Comparison of ENCODE assay signal across 10 cellular contexts in the genomic region with DNA sequence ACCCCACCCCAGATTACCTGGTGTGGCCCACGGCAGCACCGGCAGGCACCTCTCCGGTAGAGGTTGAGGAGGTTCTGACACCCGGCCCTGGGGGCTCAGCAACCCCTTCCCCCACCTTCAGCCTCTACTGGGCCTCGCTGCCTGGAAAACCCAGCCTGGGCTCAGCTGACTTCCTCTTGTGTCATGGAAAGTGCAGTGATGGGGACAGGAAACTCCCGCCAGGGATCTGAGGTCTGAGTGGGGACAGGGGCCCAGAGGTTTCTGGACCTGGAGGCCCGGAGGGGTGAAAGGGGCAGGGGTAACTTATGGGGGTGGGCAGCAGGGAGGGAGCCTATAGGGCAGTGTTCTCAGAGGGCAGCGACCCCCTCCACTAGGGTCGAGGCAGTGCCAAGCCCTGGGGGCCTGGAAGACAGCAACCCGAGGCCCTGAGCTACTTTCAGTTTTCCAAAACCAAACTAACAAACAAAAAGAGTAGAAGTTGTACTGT. TPM values are rescaled to one million over a fixed set of nuclear protein-coding genes. Genes with fewer than 3 reads are reported as not detected.
DNase-seq lines count a peak whose midpoint lies in the region; ATAC-seq and TF ChIP-seq lines count a peak whose summit lies in the region.
"Had no signal": no experiment of that assay in that cellular context is flagged by ENCODE, and none has a peak within 500 bp of the region (broad histone marks: within the 10 kb centered on the region; RNA-seq: fewer than 3 reads in every experiment).

No MANE protein-coding gene starts in this region.

- no peaks in the 10 kb centered on the region for H3K27me3 ChIP-seq in vagina

- H3K36me3 ChIP-seq in KOPT-K1 (ENCODE audit: insufficient read depth, low read length) (no peaks in the 10 kb centered on the region), vagina (no peaks in the 10 kb centered on the region)

- H3K9me3 ChIP-seq in KOPT-K1 (ENCODE audit: insufficient read depth, low read length, poor library complexity, severe bottlenecking) = peaks cover 13% of the 10 kb centered on the region
- no peaks in the 10 kb centered on the region for H3K9me3 ChIP-seq in vagina

- no peaks in the 10 kb centered on the region for H3K36me3 Mint-ChIP-seq in activated CD8-positive, alpha-beta memory T cell treated with anti-CD3 and anti-CD28 coated beads, Interleukin-2, amount 10 ng/mL, durations not matched to agents 7 days and 5 days
- peaks cover 3% of the 10 kb centered on the region for H3K36me3 Mint-ChIP-seq in activated naive CD8-positive, alpha-beta T cell treated with anti-CD3 and anti-CD28 coated beads, Interleukin-2, amount 10 ng/mL, durations not matched to agents 7 days and 5 days
- peaks cover 18% of the 10 kb centered on the region for H3K36me3 Mint-ChIP-seq in stimulated activated naive CD8-positive, alpha-beta T cell treated with anti-CD3 and anti-CD28 coated beads, Interleukin-15, Interleukin-2, amounts not matched to agents 100 ng/mL and 50 ng/mL, for 24 hours (ENCODE audit: low read depth)

- H3K4me1 ChIP-seq in vagina = no peaks in the 10 kb centered on the region

- H3K9me3 Mint-ChIP-seq in activated CD8-positive, alpha-beta memory T cell treated with anti-CD3 and anti-CD28 coated beads, Interleukin-2, amount 10 ng/mL, durations not matched to agents 7 days and 5 days (ENCODE audit: low read depth) = no peaks in the 10 kb centered on the region
- H3K9me3 Mint-ChIP-seq in activated naive CD8-positive, alpha-beta T cell treated with anti-CD3 and anti-CD28 coated beads, Interleukin-2, amount 10 ng/mL, durations not matched to agents 7 days and 5 days = no peaks in the 10 kb centered on the region
- H3K9me3 Mint-ChIP-seq in stimulated activated naive CD8-positive, alpha-beta T cell treated with anti-CD3 and anti-CD28 coated beads, Interleukin-15, Interleukin-2, amounts not matched to agents 100 ng/mL and 50 ng/mL, for 24 hours = peaks cover 4% of the 10 kb centered on the region

- ATAC-seq in activated CD8-positive, alpha-beta memory T cell treated with anti-CD3 and anti-CD28 coated beads, Interleukin-2, amount 10 ng/mL, durations not matched to agents 7 days and 5 days = peak; percentile 79
- ATAC-seq in activated naive CD8-positive, alpha-beta T cell treated with anti-CD3 and anti-CD28 coated beads, Interleukin-2, amount 10 ng/mL, durations not matched to agents 7 days and 5 days (ENCODE audit: low read depth) = peak; percentile 63
- ATAC-seq in sciatic nerve = no peak

- peak overlapping the region; percentile 62 for H3K4me3 Mint-ChIP-seq in activated CD8-positive, alpha-beta memory T cell treated with anti-CD3 and anti-CD28 coated beads, Interleukin-2, amount 10 ng/mL, durations not matched to agents 7 days and 5 days
- peak overlapping the region; percentile 84 for H3K4me3 Mint-ChIP-seq in activated naive CD8-positive, alpha-beta T cell treated with anti-CD3 and anti-CD28 coated beads, Interleukin-2, amount 10 ng/mL, durations not matched to agents 7 days and 5 days
- H3K4me3 Mint-ChIP-seq in stimulated activated naive CD8-positive, alpha-beta T cell treated with anti-CD3 and anti-CD28 coated beads, Interleukin-15, Interleukin-2, amounts not matched to agents 100 ng/mL and 50 ng/mL, for 24 hours = peak overlapping the region; percentile 90

- CTCF ChIA-PET in activated CD8-positive, alpha-beta memory T cell treated with anti-CD3 and anti-CD28 coated beads, Interleukin-2, amount 10 ng/mL, durations not matched to agents 7 days and 5 days (lab: Charles Lee) = interaction anchor here (0.6 to 2.0 kb wide), 6 partner anchors 8 to 64 kb away, joined by 3 to 9 read pairs (median 4); a partner anchor contains a TSS

- peaks cover 48% of the 10 kb centered on the region for H3K4me1 Mint-ChIP-seq in activated CD8-positive, alpha-beta memory T cell treated with anti-CD3 and anti-CD28 coated beads, Interleukin-2, amount 10 ng/mL, durations not matched to agents 7 days and 5 days
- H3K4me1 Mint-ChIP-seq in activated naive CD8-positive, alpha-beta T cell treated with anti-CD3 and anti-CD28 coated beads, Interleukin-2, amount 10 ng/mL, durations not matched to agents 7 days and 5 days = peaks cover 61% of the 10 kb centered on the region
- H3K4me1 Mint-ChIP-seq in stimulated activated naive CD8-positive, alpha-beta T cell treated with anti-CD3 and anti-CD28 coated beads, Interleukin-15, Interleukin-2, amounts not matched to agents 100 ng/mL and 50 ng/mL, for 24 hours (ENCODE audit: low read depth) = peaks cover 81% of the 10 kb centered on the region

- peak; percentile 77 for DNase-seq in activated CD8-positive, alpha-beta memory T cell treated with anti-CD3 and anti-CD28 coated beads, Interleukin-2, amount 10 ng/mL, durations not matched to agents 7 days and 5 days
- DNase-seq in activated CD8-positive, alpha-beta memory T cell treated with anti-CD3 and anti-CD28 coated beads for 24 hours = no peak
- peak; percentile 64 for DNase-seq in activated naive CD8-positive, alpha-beta T cell treated with anti-CD3 and anti-CD28 coated beads, Interleukin-2, amount 10 ng/mL, durations not matched to agents 7 days and 5 days
- DNase-seq in sciatic nerve (ENCODE audit: low spot score) (no peak), vagina (ENCODE audit: extremely low spot score in 2 of 2) (no peak), DMS53 (lab: John Stamatoyannopoulos, UW) (no peak)
- DNase-seq: NCI-H526 treated with DMSO at 0.1 percent for 48 hours had no signal

- intact Hi-C loops in sciatic nerve (cut with DNase I) = no loop called here
- intact Hi-C loops in vagina (cut with DNase I) = no loop called here

- POLR2A ChIA-PET in activated naive CD8-positive, alpha-beta T cell treated with anti-CD3 and anti-CD28 coated beads, Interleukin-2, amount 10 ng/mL, durations not matched to agents 7 days and 5 days (lab: Charles Lee) = interaction anchor here (0.5 to 4.9 kb wide), 14 partner anchors 10 to 178 kb away, joined by 3 to 28 read pairs (median 7); a partner anchor contains a TSS

- no peak overlapping the region for H3K4me3 ChIP-seq in vagina

- H3K27ac ChIP-seq in KOPT-K1 (ENCODE audit: low read depth, low read length, poor library complexity, severe bottlenecking) (peak overlapping the region; percentile 64), vagina (no peak overlapping the region)

- H3K27me3 Mint-ChIP-seq in activated CD8-positive, alpha-beta memory T cell treated with anti-CD3 and anti-CD28 coated beads, Interleukin-2, amount 10 ng/mL, durations not matched to agents 7 days and 5 days = no peaks in the 10 kb centered on the region
- no peaks in the 10 kb centered on the region for H3K27me3 Mint-ChIP-seq in activated naive CD8-positive, alpha-beta T cell treated with anti-CD3 and anti-CD28 coated beads, Interleukin-2, amount 10 ng/mL, durations not matched to agents 7 days and 5 days
- no peaks in the 10 kb centered on the region for H3K27me3 Mint-ChIP-seq in stimulated activated naive CD8-positive, alpha-beta T cell treated with anti-CD3 and anti-CD28 coated beads, Interleukin-15, Interleukin-2, amounts not matched to agents 100 ng/mL and 50 ng/mL, for 24 hours

- TF ChIP-seq POLR2A in vagina (IDR thresholded peaks at IDR 0.05) = no peak

- H3K27ac Mint-ChIP-seq in activated CD8-positive, alpha-beta memory T cell treated with anti-CD3 and anti-CD28 coated beads, Interleukin-2, amount 10 ng/mL, durations not matched to agents 7 days and 5 days = peak overlapping the region; percentile 83
- H3K27ac Mint-ChIP-seq in activated naive CD8-positive, alpha-beta T cell treated with anti-CD3 and anti-CD28 coated beads, Interleukin-2, amount 10 ng/mL, durations not matched to agents 7 days and 5 days = peak overlapping the region; percentile 94
- H3K27ac Mint-ChIP-seq in stimulated activated naive CD8-positive, alpha-beta T cell treated with anti-CD3 and anti-CD28 coated beads, Interleukin-15, Interleukin-2, amounts not matched to agents 100 ng/mL and 50 ng/mL, for 24 hours = peak overlapping the region; percentile 95

- no peak for TF ChIP-seq CTCF in vagina (IDR thresholded peaks at IDR 0.05)

RNA-seq across cellular contexts. Expression of a gene that starts 10.0 kb away (rescaled TPM):
- total RNA-seq in activated CD8-positive, alpha-beta memory T cell treated with anti-CD3 and anti-CD28 coated beads, Interleukin-2, amount 10 ng/mL, durations not matched to agents 7 days and 5 days = 100 to 1,000 TPM; 134 to 152 TPM
- 100 to 1,000 TPM; 303 to 313 TPM for total RNA-seq in activated naive CD8-positive, alpha-beta T cell treated with anti-CD3 and anti-CD28 coated beads, Interleukin-2, amount 10 ng/mL, durations not matched to agents 7 days and 5 days
- total RNA-seq in sciatic nerve (1.3 TPM), vagina (0.98 TPM)
- total RNA-seq: A172 had no signal

Comparison
In these comparisons a context has a peak if more than half of its experiments do, and no peak if none do; other contexts are left out.
1. DNase-seq: peak in activated CD8-positive, alpha-beta memory T cell treated with anti-CD3 and anti-CD28 coated beads, Interleukin-2, amount 10 ng/mL, durations not matched to agents 7 days and 5 days (single experiment) and activated naive CD8-positive, alpha-beta T cell treated with anti-CD3 and anti-CD28 coated beads, Interleukin-2, amount 10 ng/mL, durations not matched to agents 7 days and 5 days (single experiment); none in activated CD8-positive, alpha-beta memory T cell treated with anti-CD3 and anti-CD28 coated beads for 24 hours (single experiment), sciatic nerve (single experiment), vagina (0 of 2) and DMS53 (single experiment).
2. RNA of a gene that starts 10.0 kb away (total RNA-seq): 303 to 313 TPM in activated naive CD8-positive, alpha-beta T cell treated with anti-CD3 and anti-CD28 coated beads, Interleukin-2, amount 10 ng/mL, durations not matched to agents 7 days and 5 days and 134 to 152 TPM in activated CD8-positive, alpha-beta memory T cell treated with anti-CD3 and anti-CD28 coated beads, Interleukin-2, amount 10 ng/mL, durations not matched to agents 7 days and 5 days; 1.3 TPM in sciatic nerve (single experiment) and 0.98 TPM in vagina (single experiment); every median in the first group is over 10 times any median in the second.
3. Peak in every context shown above with its lines, with median percentiles within 50 percentile points of each other: H3K27ac Mint-ChIP-seq and H3K4me3 Mint-ChIP-seq.